1 cellular context compared by ENCODE assay signal in genomic region chr15:80972276-80972675, GRCh38.
TF ChIP-seq lines count a peak whose summit lies in the region.

No MANE protein-coding gene starts in this region.

TF ChIP-seq in GM23338, 12 proteins besides CTCF, POLR2A, EP300 and RAD21 (continued from another document):
- no peak for TF ChIP-seq REST (IDR thresholded peaks at IDR 0.05; ENCODE audit: unreplicated experiment)
- no peak for TF ChIP-seq ZNF114 (CRISPR knock-in tag; IDR thresholded peaks at IDR 0.05)
- no peak for TF ChIP-seq ZNF331 (CRISPR knock-in tag; IDR thresholded peaks at IDR 0.05; ENCODE audit: low read depth)
- no peak for TF ChIP-seq ZNF462 (CRISPR knock-in tag; IDR thresholded peaks at IDR 0.05)
- no peak for TF ChIP-seq EZH2phosphoT487 (IDR thresholded peaks at IDR 0.05; ENCODE audit: unreplicated experiment)
